ENCODE assay signal across 8 cellular contexts in genomic region chr10:96089670-96090462, GRCh38. TPM values are rescaled to one million over a fixed set of nuclear protein-coding genes. Genes with fewer than 3 reads are reported as not detected.
DNase-seq lines count a peak whose midpoint lies in the region; ATAC-seq and TF ChIP-seq lines count a peak whose summit lies in the region.

No MANE protein-coding gene starts in this region.

- no peaks in the 10 kb centered on the region for H3K79me1 ChIP-seq in H9 (ENCODE audit: insufficient read depth, low read depth, low read length, poor library complexity, severe bottlenecking)

- H2BK12ac ChIP-seq in H9 (ENCODE audit: insufficient read length, low read depth, low read length) = no peak overlapping the region

- no peak overlapping the region for H2BK20ac ChIP-seq in H9 (ENCODE audit: low read depth, low read length, poor library complexity, severe bottlenecking)

- no peak overlapping the region for H3K56ac ChIP-seq in H9 (ENCODE audit: insufficient read length, low read depth, low read length)

- H4K91ac ChIP-seq in H9 (ENCODE audit: insufficient read length, low read depth, low read length) = no peak overlapping the region

- no peak overlapping the region for H2BK5ac ChIP-seq in H9 (ENCODE audit: insufficient read length, low read length)

- no peak overlapping the region for H2BK120ac ChIP-seq in H9 (ENCODE audit: low read depth, low read length, poor library complexity, severe bottlenecking)

- H3K27ac ChIP-seq in H9 (ENCODE audit: insufficient read length, low read depth, low read length) (peak overlapping the region; percentile 30), MM.1S (ENCODE audit: low read length) (peak overlapping the region; percentile 99), upper lobe of left lung (peak overlapping the region; percentile 92 to 98 (median 94))

- no peak overlapping the region for H3K18ac ChIP-seq in H9 (ENCODE audit: insufficient read length, low read depth, low read length)

- H4K5ac ChIP-seq in H9 (ENCODE audit: insufficient read length, low read depth, low read length) = peak overlapping the region; percentile 96

- peak overlapping the region; percentile 20 for H3K4me2 ChIP-seq in H9 (ENCODE audit: insufficient read depth, insufficient read length, low read length)
- peak overlapping the region; percentile 84 for H3K4me2 ChIP-seq in MM.1S (ENCODE audit: low read depth, low read length)

- peak; percentile 95 to 99 for ATAC-seq in upper lobe of left lung (ENCODE audit: low FRiP score in 2 of 2)

- H3K14ac ChIP-seq in H9 (ENCODE audit: insufficient read depth, low read length) = no peak overlapping the region

- peak; percentile 88 for DNase-seq in G401 (ENCODE audit: low spot score)
- DNase-seq in H9 = peak; percentile 31
- DNase-seq in MM.1S = peak; percentile 95
- DNase-seq in SHP77 (lab: John Stamatoyannopoulos, UW) = peak; percentile 93 to 94
- peak; percentile 96 for DNase-seq in activated effector memory CD4-positive, alpha-beta T cell treated with anti-CD3 and anti-CD28 coated beads, Interleukin-2, amount 50 U/mL, for 16 hours
- DNase-seq in foreskin fibroblast = peak; percentile 98 to 99
- peak; percentile 91 for DNase-seq in pons (ENCODE audit: low spot score)
- peak; percentile 92 to 95 for DNase-seq in upper lobe of left lung

- H3K4me1 Mint-ChIP-seq in H9 = no peaks in the 10 kb centered on the region

- H2AFZ ChIP-seq in H9 (ENCODE audit: low read length) = no peak overlapping the region
- H2AFZ ChIP-seq in MM.1S (ENCODE audit: low read length) = peak overlapping the region; percentile 99

- no peaks in the 10 kb centered on the region for H3K23me2 ChIP-seq in H9 (ENCODE audit: insufficient read length, low read depth, low read length, poor library complexity, severe bottlenecking)

- H3K4me1 ChIP-seq in H9 (ENCODE audit: insufficient read depth, low read length) = no peaks in the 10 kb centered on the region
- H3K4me1 ChIP-seq in MM.1S (ENCODE audit: low read length) = peaks cover 6% of the 10 kb centered on the region; the same call in 1 of the 2 replicates
- peaks cover 0 to 6% (median 4%) of the 10 kb centered on the region in 4 donors for H3K4me1 ChIP-seq in upper lobe of left lung

- H3T11ph ChIP-seq in H9 (ENCODE audit: low read length) = no peak overlapping the region

- H3K36me3 Mint-ChIP-seq in H9 (ENCODE audit: insufficient read depth in 1 of 3, low read depth in 3 of 3) = no peaks in the 10 kb centered on the region

- H3K4me3 ChIP-seq in MM.1S (ENCODE audit: low read length) (peak overlapping the region; percentile 90), foreskin fibroblast (ENCODE audit: low read depth in 1 of 2, low read length in 2 of 2) (peak overlapping the region; percentile 70 to 94), upper lobe of left lung (peak overlapping the region; percentile 59 to 86 (median 70))

- H3K9me3 Mint-ChIP-seq in H9 = no peaks in the 10 kb centered on the region

- no peak overlapping the region for H3K4me3 Mint-ChIP-seq in H9

- no peak for TF ChIP-seq CTCF in H9 (conservative IDR thresholded peaks at IDR 0.05)
- no peak for TF ChIP-seq CTCF in MM.1S (IDR thresholded peaks at IDR 0.05; ENCODE audit: low read length)
- no peak for TF ChIP-seq CTCF in foreskin fibroblast (IDR thresholded peaks at IDR 0.05; ENCODE audit: low read depth, low read length)
- TF ChIP-seq CTCF in upper lobe of left lung (IDR thresholded peaks at IDR 0.05) = no peak

- H3K9me2 ChIP-seq in MM.1S (replicated peaks; ENCODE audit: insufficient read depth, low read length) = no peaks in the 10 kb centered on the region

- no peak overlapping the region for H4K8ac ChIP-seq in H9 (replicated peaks; ENCODE audit: insufficient read length, low read depth, low read length)

- no peak overlapping the region; the same call in 1 of the 2 replicates for H2BK15ac ChIP-seq in H9 (ENCODE audit: low read depth, low read length)

- H3K36me3 ChIP-seq in MM.1S (replicated peaks; ENCODE audit: insufficient read depth, low read length) (no peaks in the 10 kb centered on the region), upper lobe of left lung (no peaks in the 10 kb centered on the region)

- peak; percentile 30 to 78 (median 72) for TF ChIP-seq POLR2A in upper lobe of left lung (IDR thresholded peaks at IDR 0.05)

- H3K9me3 ChIP-seq in H9 (ENCODE audit: control insufficient read depth, low read depth, low read length) = no peaks in the 10 kb centered on the region
- H3K9me3 ChIP-seq in MM.1S (replicated peaks; ENCODE audit: insufficient read depth, low read length) = no peaks in the 10 kb centered on the region
- peaks cover 0 to 3% (median 0%) of the 10 kb centered on the region in 4 donors for H3K9me3 ChIP-seq in upper lobe of left lung

- no peaks in the 10 kb centered on the region; the same call in 1 of the 2 replicates for H3K27me3 ChIP-seq in H9 (ENCODE audit: insufficient read depth, low read length)
- no peaks in the 10 kb centered on the region for H3K27me3 ChIP-seq in MM.1S (replicated peaks; ENCODE audit: insufficient read depth, low read length)
- H3K27me3 ChIP-seq in upper lobe of left lung = peaks cover 0 to 5% (median 0%) of the 10 kb centered on the region in 4 donors

- no peak overlapping the region for H3K4ac ChIP-seq in H9 (ENCODE audit: low read depth, low read length)

- no CpG with 5 or more reads among the region's 47 CpGs for WGBS in H9 (ENCODE audit: extremely low coverage, insufficient read length, low lambda C conversion rate)
- 4 to 5% methylated on average over 26 to 46 of the region's 47 CpGs for WGBS in upper lobe of left lung, 2 donors

- in situ Hi-C loops in G401 (cut with HindIII; ENCODE audit: low sequenced_read_pairs) = no loop called here

- no peak overlapping the region for H3K23ac ChIP-seq in H9 (ENCODE audit: insufficient read length, low read depth, low read length)

- TF ChIP-seq EP300 in upper lobe of left lung (IDR thresholded peaks at IDR 0.05) = peak in 2 of 4 donors; percentile 43 to 60

- H2AK5ac ChIP-seq in H9 (ENCODE audit: insufficient read length, low read length) = no peak overlapping the region

- H3K79me2 ChIP-seq in H9 (ENCODE audit: insufficient read depth, low read length) = no peaks in the 10 kb centered on the region
- no peaks in the 10 kb centered on the region for H3K79me2 ChIP-seq in MM.1S (ENCODE audit: low read length)

- no peaks in the 10 kb centered on the region; the same call in 1 of the 2 replicates for H3K27me3 Mint-ChIP-seq in H9 (ENCODE audit: low read depth)

- peak overlapping the region; percentile 60 for H3K9ac ChIP-seq in H9 (ENCODE audit: extremely low read depth, insufficient read length, low read length)
- H3K9ac ChIP-seq in MM.1S (ENCODE audit: low read length) = peak overlapping the region; percentile 98

- H4K20me1 ChIP-seq in H9 (ENCODE audit: control insufficient read depth, insufficient read depth, insufficient read length) = no peaks in the 10 kb centered on the region
- H4K20me1 ChIP-seq in MM.1S (ENCODE audit: insufficient read depth, low read length) = no peaks in the 10 kb centered on the region

- H3F3A ChIP-seq in MM.1S (ENCODE audit: insufficient read depth, low read length) = peaks cover 20% of the 10 kb centered on the region

- H3K27ac Mint-ChIP-seq in H9 = no peak overlapping the region

RNA-seq across cellular contexts. Expression of gene ZNF518A, which starts 40.2 kb away (rescaled TPM):
- total RNA-seq in G401 (2014; rRNA removed; shearing (Covaris generic)) = 16.6 and 17.1 TPM in 2 replicates
- total RNA-seq in H9 (2021) (31.0 and 36.2 TPM in 2 replicates), upper lobe of left lung (10 to 100 TPM in 5 of 6 donors, 1 to 10 TPM in 1; 4.7 to 29.5 (median 16.7) TPM)

RNA-seq across cellular contexts. Expression of gene CCNJ, which starts 46.5 kb away (rescaled TPM):
- total RNA-seq in G401 (2014; rRNA removed; shearing (Covaris generic)) = 6.2 and 8.1 TPM in 2 replicates
- total RNA-seq in H9 (2021) (36.8 and 38.3 TPM in 2 replicates), upper lobe of left lung (1 to 10 TPM in 5 of 6 donors, under 1 TPM in 1; 0.55 to 7.7 (median 5.5) TPM)

Comparison
In these comparisons a context has a peak if more than half of its experiments do, and no peak if none do; other contexts are left out.
1. Peak in every context shown above with its lines: DNase-seq, ATAC-seq, H3K4me3 ChIP-seq and H3K27ac ChIP-seq.
2. DNase-seq: peak in every context shown above with its lines; median percentile 98 in foreskin fibroblast; 96 in activated effector memory CD4-positive, alpha-beta T cell treated with anti-CD3 and anti-CD28 coated beads, Interleukin-2, amount 50 U/mL, for 16 hours; 95 in MM.1S; 94 in SHP77; 94 in upper lobe of left lung; 91 in pons; 88 in G401; 31 in H9.
3. H3K27ac ChIP-seq: peak in every context shown above with its lines; median percentile 99 in MM.1S; 94 in upper lobe of left lung; 30 in H9.